ENCODE assay signal across 1 cellular context in the genomic region with DNA sequence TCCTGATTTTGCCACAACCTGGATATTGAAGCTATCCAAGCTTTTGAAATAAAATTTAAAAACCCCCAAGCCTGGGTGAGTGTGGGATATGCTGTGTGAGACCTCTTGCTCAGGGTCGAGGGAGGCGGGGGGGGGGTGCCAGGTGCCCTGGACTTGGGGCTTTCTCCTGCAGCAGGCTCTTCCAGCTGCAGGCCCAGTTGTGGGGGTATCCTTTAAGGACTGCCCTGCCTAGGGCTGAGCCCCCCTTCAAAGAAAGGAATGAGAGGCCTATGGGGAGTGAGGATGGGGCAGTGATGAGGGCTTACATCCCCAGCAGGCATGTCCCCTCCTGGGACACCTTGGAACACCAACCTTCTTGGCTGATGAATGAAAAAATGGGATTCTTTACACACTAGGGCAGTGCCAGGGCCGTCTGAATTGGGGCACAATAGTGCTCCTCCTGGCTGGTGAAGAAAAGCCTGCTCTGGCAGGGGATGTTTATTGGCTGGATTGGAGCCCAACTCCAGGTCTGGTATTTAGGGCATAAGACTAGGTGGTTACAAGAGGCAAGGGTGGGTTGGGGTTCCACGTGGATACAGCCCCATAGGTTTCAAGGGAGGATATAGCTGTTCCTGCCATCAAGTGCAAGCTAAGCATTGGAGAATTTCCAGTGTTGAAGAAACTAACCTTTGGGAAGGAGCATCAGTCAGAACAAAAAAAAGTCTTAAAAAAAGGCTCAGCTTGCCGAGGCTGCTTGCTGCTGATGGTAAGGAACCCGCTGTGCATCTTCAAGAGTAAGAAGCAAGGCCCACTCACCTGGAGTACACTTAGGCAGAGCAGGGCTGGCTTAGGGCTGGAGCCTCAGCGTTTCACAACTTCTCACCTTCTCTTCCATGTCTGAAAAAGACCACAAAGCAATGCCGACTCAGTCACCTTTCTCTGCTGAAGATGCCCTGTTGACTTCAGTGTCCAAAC.
TF ChIP-seq lines count a peak whose summit lies in the region.

No MANE protein-coding gene starts in this region.

TF ChIP-seq in WTC11, 78 proteins besides CTCF, POLR2A, EP300 and RAD21 (continued from another document):
- TF ChIP-seq, protein P1, sequence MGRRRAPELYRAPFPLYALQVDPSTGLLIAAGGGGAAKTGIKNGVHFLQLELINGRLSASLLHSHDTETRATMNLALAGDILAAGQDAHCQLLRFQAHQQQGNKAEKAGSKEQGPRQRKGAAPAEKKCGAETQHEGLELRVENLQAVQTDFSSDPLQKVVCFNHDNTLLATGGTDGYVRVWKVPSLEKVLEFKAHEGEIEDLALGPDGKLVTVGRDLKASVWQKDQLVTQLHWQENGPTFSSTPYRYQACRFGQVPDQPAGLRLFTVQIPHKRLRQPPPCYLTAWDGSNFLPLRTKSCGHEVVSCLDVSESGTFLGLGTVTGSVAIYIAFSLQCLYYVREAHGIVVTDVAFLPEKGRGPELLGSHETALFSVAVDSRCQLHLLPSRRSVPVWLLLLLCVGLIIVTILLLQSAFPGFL (CRISPR knock-in tag; IDR thresholded peaks at IDR 0.05; ENCODE audit: borderline replicate concordance): no peak
- TF ChIP-seq HMGA2 (CRISPR knock-in tag; IDR thresholded peaks at IDR 0.05): peak; percentile 5; the same call in 1 of the 2 replicates
- TF ChIP-seq ZMAT4 (CRISPR knock-in tag; IDR thresholded peaks at IDR 0.05): no peak
- TF ChIP-seq NFATC4 (CRISPR knock-in tag; IDR thresholded peaks at IDR 0.05): peak; percentile 73
- no peak for TF ChIP-seq ZBTB21 (CRISPR knock-in tag; IDR thresholded peaks at IDR 0.05; ENCODE audit: borderline replicate concordance)
- TF ChIP-seq AR (CRISPR knock-in tag; IDR thresholded peaks at IDR 0.05): peak; percentile 70; the same call in 1 of the 2 replicates
